ENCODE assay signal across 10 cellular contexts in the genomic region with DNA sequence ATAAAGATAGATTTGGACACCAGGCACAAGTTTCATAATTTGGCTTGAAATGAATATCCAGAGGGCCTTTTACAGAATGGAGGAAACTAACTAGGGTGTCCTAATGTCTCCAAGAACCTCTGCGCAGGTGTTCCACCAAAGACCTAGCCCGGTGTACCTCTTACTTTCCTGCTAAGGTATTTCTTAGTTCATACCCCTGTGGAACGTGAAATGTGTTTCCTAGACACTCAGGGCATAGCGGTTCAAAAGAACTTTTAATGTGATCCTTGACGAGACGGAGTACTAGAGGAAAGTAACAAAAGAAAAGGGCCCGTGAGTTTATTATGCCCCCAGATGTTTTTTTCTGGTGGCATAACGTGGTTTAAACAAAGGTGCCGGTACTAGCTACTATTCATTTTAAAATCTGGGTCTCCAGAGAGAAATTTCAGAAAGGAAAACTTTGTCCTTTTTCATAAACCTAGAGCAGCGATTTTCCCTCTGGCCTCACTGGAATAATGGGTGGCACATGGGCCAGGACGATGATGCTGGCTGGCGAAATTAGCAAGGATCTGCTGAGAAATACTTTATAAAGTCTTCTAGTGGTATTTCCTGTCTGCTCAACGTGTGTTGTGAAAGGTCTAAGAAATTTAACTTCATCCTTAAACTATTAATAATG. TPM values are rescaled to one million over a fixed set of nuclear protein-coding genes. Genes with fewer than 3 reads are reported as not detected.
A peak's percentile ranks its signal among the peaks of the same experiment; 100 is the strongest.
DNase-seq lines count a peak whose midpoint lies in the region; ATAC-seq and TF ChIP-seq lines count a peak whose summit lies in the region.
"Had no signal": no experiment of that assay in that cellular context is flagged by ENCODE, and none has a peak within 500 bp of the region (broad histone marks: within the 10 kb centered on the region; RNA-seq: fewer than 3 reads in every experiment).

No MANE protein-coding gene starts in this region.

- H3K36me3 Mint-ChIP-seq in activated CD4-positive, alpha-beta memory T cell treated with anti-CD3 and anti-CD28 coated beads for 36 hours, result peaks cover 12% of the 10 kb centered on the region
- no peaks in the 10 kb centered on the region for H3K36me3 Mint-ChIP-seq in mesothelial cell of epicardium

- CTCF ChIA-PET in BJ (lab: Yijun Ruan, JAX), result no interaction called here
- CTCF ChIA-PET in activated CD4-positive, alpha-beta memory T cell treated with anti-CD3 and anti-CD28 coated beads for 36 hours (lab: Charles Lee), result no interaction called here

- peak overlapping the region; percentile 92 for H3K27ac Mint-ChIP-seq in activated CD4-positive, alpha-beta memory T cell treated with anti-CD3 and anti-CD28 coated beads for 36 hours
- no peak overlapping the region for H3K27ac Mint-ChIP-seq in mesothelial cell of epicardium

- intact Hi-C loops in activated CD4-positive, alpha-beta memory T cell treated with anti-CD3 and anti-CD28 coated beads for 36 hours (cut with micrococcal nuclease), result loop anchor here (2.0 to 10.0 kb wide), 5 partner anchors 105 to 1893 kb away; a partner anchor contains a TSS

- H3K9me3 Mint-ChIP-seq in activated CD4-positive, alpha-beta memory T cell treated with anti-CD3 and anti-CD28 coated beads for 36 hours, result no peaks in the 10 kb centered on the region
- no peaks in the 10 kb centered on the region for H3K9me3 Mint-ChIP-seq in mesothelial cell of epicardium

- H3K4me3 ChIP-seq in BJ (ENCODE audit: low read depth, low read length), result peak overlapping the region; percentile 53
- peak overlapping the region; percentile 81 for H3K4me3 ChIP-seq in GM12864 (ENCODE audit: low read depth, low read length)

- no peak for DNase-seq in BJ (ENCODE audit: low read depth)
- no peak for DNase-seq in GM12864 (ENCODE audit: low read depth)
- no peak for DNase-seq in activated CD4-positive, alpha-beta memory T cell treated with anti-CD3 and anti-CD28 coated beads for 36 hours
- no peak for DNase-seq in mesothelial cell of epicardium (ENCODE audit: low spot score in 2 of 2, unreplicated experiment in 2 of 2)
- no peak for DNase-seq in NK-92 treated with Interleukin-12 subunit alpha and Interleukin-12 subunit beta, amount 100 ng/mL, for 24 hours (lab: John Stamatoyannopoulos, UW)
- DNase-seq in hypothalamus (lab: John Stamatoyannopoulos, UW), result no peak
- DNase-seq in NCI-H1048 (lab: John Stamatoyannopoulos, UW), result no peak

- H3K4me1 Mint-ChIP-seq in activated CD4-positive, alpha-beta memory T cell treated with anti-CD3 and anti-CD28 coated beads for 36 hours (ENCODE audit: low read depth), result peaks cover 63% of the 10 kb centered on the region
- peaks cover 3% of the 10 kb centered on the region for H3K4me1 Mint-ChIP-seq in mesothelial cell of epicardium

- H3K27me3 Mint-ChIP-seq in activated CD4-positive, alpha-beta memory T cell treated with anti-CD3 and anti-CD28 coated beads for 36 hours, result no peaks in the 10 kb centered on the region
- H3K27me3 Mint-ChIP-seq in mesothelial cell of epicardium (ENCODE audit: low read depth), result peaks cover 34% of the 10 kb centered on the region

- no peak for TF ChIP-seq CTCF in BJ (IDR thresholded peaks at IDR 0.05; ENCODE audit: insufficient read depth, low read depth, low read length)
- no peak for TF ChIP-seq CTCF in GM12864 (IDR thresholded peaks at IDR 0.05; ENCODE audit: low read depth, low read length, missing control alignments)
- TF ChIP-seq CTCF in mesothelial cell of epicardium (IDR thresholded peaks at IDR 0.05; ENCODE audit: unreplicated experiment), result no peak

- no peaks in the 10 kb centered on the region for H3K27me3 ChIP-seq in BJ (ENCODE audit: control insufficient read depth, insufficient read depth, low read length)

- no peak for ATAC-seq in HG03196 (IDR thresholded peaks at IDR 0.05; ENCODE audit: unreplicated experiment)

- POLR2A ChIA-PET in BJ (lab: Charles Lee), result no interaction called here
- POLR2A ChIA-PET in activated CD4-positive, alpha-beta memory T cell treated with anti-CD3 and anti-CD28 coated beads for 36 hours (lab: Charles Lee), result interaction anchor here (1.0 to 2.2 kb wide), 4 partner anchors 28 to 47 kb away, joined by 5 to 11 read pairs (median 6); no protein-coding TSS in a partner anchor

- H3K36me3 ChIP-seq in BJ (ENCODE audit: control insufficient read depth, insufficient read depth, low read length), result no peaks in the 10 kb centered on the region

- H3K4me3 Mint-ChIP-seq in activated CD4-positive, alpha-beta memory T cell treated with anti-CD3 and anti-CD28 coated beads for 36 hours, result peak overlapping the region; percentile 93
- H3K4me3 Mint-ChIP-seq in mesothelial cell of epicardium, result peak overlapping the region; percentile 35

RNA-seq across cellular contexts. Expression of a gene that starts 1.4 kb away (rescaled TPM):
- 4.3 and 5.6 TPM in 2 replicates for polyA plus RNA-seq in BJ (2011; rRNA removed)
- 6.5 and 6.7 TPM in 2 replicates for polyA minus RNA-seq in BJ (2011; rRNA and poly(A)+ RNA removed)
- 10 to 100 TPM; 50.1 to 52.1 TPM for total RNA-seq in activated CD4-positive, alpha-beta memory T cell treated with anti-CD3 and anti-CD28 coated beads for 36 hours
- 0.20 to 0.22 TPM in 2 of 3 replicates, not detected in the other for total RNA-seq in mesothelial cell of epicardium
- total RNA-seq: H1, NCI-H460 had no signal

Comparison
In these comparisons a context has a peak if more than half of its experiments do, and no peak if none do; other contexts are left out.
1. RNA of a gene that starts 1.4 kb away (total RNA-seq): 50.1 to 52.1 TPM in activated CD4-positive, alpha-beta memory T cell treated with anti-CD3 and anti-CD28 coated beads for 36 hours; 0.20 to 0.22 TPM in mesothelial cell of epicardium; every median in the first group is over 10 times any median in the second.